8 cellular contexts compared by ENCODE assay signal in genomic region chr3:31567036-31567435, GRCh38. TPM values are rescaled to one million over a fixed set of nuclear protein-coding genes. Genes with fewer than 3 reads are reported as not detected.
A peak's percentile ranks its signal among the peaks of the same experiment; 100 is the strongest.
DNase-seq lines count a peak whose midpoint lies in the region; ATAC-seq and TF ChIP-seq lines count a peak whose summit lies in the region.

No MANE protein-coding gene starts in this region.

- H3K79me2 ChIP-seq in SU-DHL-6 (ENCODE audit: insufficient read depth, low read length) = peaks cover 97% of the 10 kb centered on the region

- 80 to 89% methylated on average over 1 of the region's 1 CpG for WGBS in esophagus squamous epithelium, 2 donors

- peaks cover 19% of the 10 kb centered on the region for H3F3A ChIP-seq in SU-DHL-6 (ENCODE audit: insufficient read depth)

- TF ChIP-seq POLR2A in esophagus squamous epithelium (IDR thresholded peaks at IDR 0.05) = no peak

- no peak overlapping the region for H3K27ac ChIP-seq in SU-DHL-6 (ENCODE audit: low read depth, low read length)
- no peak overlapping the region for H3K27ac ChIP-seq in esophagus squamous epithelium

- intact Hi-C loops in esophagus squamous epithelium (cut with DNase I) = no loop called here

- no peaks in the 10 kb centered on the region for H3K27me3 ChIP-seq in SU-DHL-6 (ENCODE audit: low read length)
- no peaks in the 10 kb centered on the region for H3K27me3 ChIP-seq in esophagus squamous epithelium

- peaks cover 77% of the 10 kb centered on the region for H4K20me1 ChIP-seq in SU-DHL-6 (ENCODE audit: low read depth, low read length)

- H3K4me2 ChIP-seq in SU-DHL-6 (ENCODE audit: low read depth, low read length, poor library complexity, severe bottlenecking) = no peak overlapping the region

- H3K36me3 ChIP-seq in SU-DHL-6 (ENCODE audit: low read length) = no peaks in the 10 kb centered on the region
- no peaks in the 10 kb centered on the region for H3K36me3 ChIP-seq in esophagus squamous epithelium

- H3K4me1 ChIP-seq in esophagus squamous epithelium = peaks cover 0 to 39% (median 5%) of the 10 kb centered on the region in 3 donors

- DNase-seq in D341Med (ENCODE audit: low spot score) (peak; percentile 49), left kidney (ENCODE audit: low read depth, low spot score) (peak; percentile 50), SKM-1 treated with dmso at 0.1 percent for 144 hours (lab: John Stamatoyannopoulos, UW; ENCODE audit: unreplicated experiment) (no peak), esophagus squamous epithelium (lab: John Stamatoyannopoulos, UW) (no peak), anterior cingulate cortex (lab: John Stamatoyannopoulos, UW) (no peak), COLO829 (ENCODE audit: low spot score) (no peak)

- TF ChIP-seq CTCF in SU-DHL-6 (IDR thresholded peaks at IDR 0.05; ENCODE audit: insufficient read depth, low read length, poor library complexity, severe bottlenecking) (peak; percentile 70), esophagus squamous epithelium (IDR thresholded peaks at IDR 0.05) (peak in 1 of 6 experiments; percentile 10)

- no peak overlapping the region for H3K9ac ChIP-seq in SU-DHL-6 (ENCODE audit: low read length)

- no peak overlapping the region for H2AFZ ChIP-seq in SU-DHL-6 (ENCODE audit: low read depth, low read length, severe bottlenecking)

- H3K4me3 ChIP-seq in SU-DHL-6 (ENCODE audit: insufficient read depth, low read length, poor library complexity, severe bottlenecking) = no peak overlapping the region
- no peak overlapping the region for H3K4me3 ChIP-seq in esophagus squamous epithelium

- no peaks in the 10 kb centered on the region for H3K9me2 ChIP-seq in SU-DHL-6 (replicated peaks; ENCODE audit: insufficient read depth, low read length)

- peak; percentile 66 for ATAC-seq in GM19351 (IDR thresholded peaks at IDR 0.05; ENCODE audit: unreplicated experiment)

- no peaks in the 10 kb centered on the region for H3K9me3 ChIP-seq in SU-DHL-6 (ENCODE audit: insufficient read depth, low read length)
- no peaks in the 10 kb centered on the region for H3K9me3 ChIP-seq in esophagus squamous epithelium

RNA-seq across cellular contexts. Expression of gene STT3B, which starts 34.3 kb away (rescaled TPM):
- 100 to 1,000 TPM in 2 of 4 donors, 10 to 100 TPM in 2; 82.1 to 123 (median 93.5) TPM for total RNA-seq in esophagus squamous epithelium

Comparison
In these comparisons a context has a peak if more than half of its experiments do, and no peak if none do; other contexts are left out.
1. DNase-seq: peak in D341Med (single experiment) and left kidney (single experiment); none in SKM-1 treated with dmso at 0.1 percent for 144 hours (single experiment), esophagus squamous epithelium (single experiment), anterior cingulate cortex (0 of 58) and COLO829 (single experiment).